17 cellular contexts compared by ENCODE assay signal in the genomic region with DNA sequence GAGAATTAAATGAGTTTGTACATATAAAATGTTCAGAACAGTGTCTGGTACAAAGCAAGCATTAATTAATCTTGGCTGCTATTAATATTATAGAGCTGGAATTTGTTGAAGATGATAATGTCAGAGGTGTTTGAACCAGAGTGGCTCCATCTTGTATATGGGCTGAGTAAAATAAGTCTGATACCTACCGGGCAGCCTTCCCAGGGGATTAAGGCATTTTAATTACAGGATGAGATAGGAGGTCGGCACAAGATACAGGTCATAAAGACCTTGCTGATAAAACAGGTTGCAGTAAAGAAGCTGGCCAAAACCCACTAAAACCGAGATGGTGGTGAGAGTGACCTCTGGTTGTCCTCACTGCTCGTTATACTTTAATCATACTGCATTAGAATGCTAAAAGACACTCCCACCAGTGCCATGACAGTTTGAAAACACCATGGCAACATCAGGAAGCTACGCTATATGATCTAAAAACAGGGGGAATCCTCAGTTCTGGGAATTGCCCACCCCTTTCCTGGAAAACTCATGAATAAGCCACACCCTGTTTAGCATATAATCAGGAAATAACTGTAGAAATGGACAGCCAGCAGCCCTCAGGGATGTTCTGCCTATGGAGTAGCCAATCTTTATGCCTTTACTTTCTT.
DNase-seq lines count a peak whose midpoint lies in the region; ATAC-seq, FAIRE-seq and TF ChIP-seq lines count a peak whose summit lies in the region.
"Had no signal": no experiment of that assay in that cellular context is flagged by ENCODE, and none has a peak within 500 bp of the region (broad histone marks: within the 10 kb centered on the region; RNA-seq: fewer than 3 reads in every experiment).

No MANE protein-coding gene starts in this region.

- WGBS in K562 (ENCODE audit: insufficient coverage, low coverage, missing lambda C conversion rate) = 1% methylated on average over 5 of the region's 5 CpGs

- H3K4me2 ChIP-seq in K562 (ENCODE audit: insufficient read depth, low read length) = no peak overlapping the region
- no peak overlapping the region for H3K4me2 ChIP-seq in osteoblast (ENCODE audit: insufficient read depth, low read length)

- peaks cover 0 to 4% of the 10 kb centered on the region in 2 donors for H3K4me1 ChIP-seq in right atrium auricular region
- peaks cover 0 to 3% of the 10 kb centered on the region in 2 experiments; a peak in 1 of 5 replicates for H3K4me1 ChIP-seq in K562 (replicated peaks in 1 of 2; ENCODE audit: control insufficient read depth in 2 of 2, insufficient read depth in 2 of 2, low read length in 2 of 2)
- H3K4me1 ChIP-seq in left ventricle myocardium inferior = peaks cover 26% of the 10 kb centered on the region
- H3K4me1 ChIP-seq in osteoblast (ENCODE audit: insufficient read depth, low read length) = no peaks in the 10 kb centered on the region

- H3K4me3 ChIP-seq in right atrium auricular region (no peak overlapping the region), K562 (no peak overlapping the region), left ventricle myocardium inferior (no peak overlapping the region), osteoblast (ENCODE audit: insufficient read depth, low read length) (no peak overlapping the region)

- no peaks in the 10 kb centered on the region for H3K9me1 ChIP-seq in K562 (ENCODE audit: control insufficient read depth, insufficient read depth, low read length)

- H3K4me1 Mint-ChIP-seq in effector memory CD8-positive, alpha-beta T cell (ENCODE audit: low read depth in 2 of 2) = no peaks in the 10 kb centered on the region
- H3K4me1 Mint-ChIP-seq: B cell had no signal

- in situ Hi-C loops in K562 (cut with MboI) = no loop called here

- DNase-seq in Right ventricle myocardium superior = no peak
- no peak for DNase-seq in right atrium auricular region (ENCODE audit: low spot score)
- peak in 1 of 4 experiments; percentile 1 for DNase-seq in K562 (ENCODE audit: extremely low read depth in 1 of 4, low spot score in 3 of 4)
- no peak for DNase-seq in left ventricle myocardium inferior
- no peak for DNase-seq in osteoblast (ENCODE audit: insufficient read length, low spot score, missing footprints)
- no peak for DNase-seq in kidney tubule cell (ENCODE audit: low spot score)
- no peak for DNase-seq in NCI-H1930 (lab: John Stamatoyannopoulos, UW)
- no peak for DNase-seq in effector memory CD8-positive, alpha-beta T cell
- DNase-seq: C1 segment of cervical spinal cord; Calu3; CD4-positive, alpha-beta T cell; DMS 273 treated with DMSO at 0.1 percent for 48 hours; HCEC 1CT; HFFc6 had no signal

- H3K27me3 ChIP-seq in right atrium auricular region = no peaks in the 10 kb centered on the region
- no peaks in the 10 kb centered on the region for H3K27me3 ChIP-seq in K562 (ENCODE audit: control insufficient read depth in 2 of 2, insufficient read depth in 2 of 2, low read length in 2 of 2)
- H3K27me3 ChIP-seq in left ventricle myocardium inferior (ENCODE audit: low read depth) = no peaks in the 10 kb centered on the region
- H3K27me3 ChIP-seq in osteoblast (ENCODE audit: insufficient read depth, low read length) = no peaks in the 10 kb centered on the region

- no peak overlapping the region for H3K27ac Mint-ChIP-seq in effector memory CD8-positive, alpha-beta T cell
- H3K27ac Mint-ChIP-seq: B cell; CD4-positive, alpha-beta T cell; HFFc6 had no signal

- POLR2A ChIA-PET in K562 (lab: Yijun Ruan, JAX) = no interaction called here

- H3K9me3 Mint-ChIP-seq in effector memory CD8-positive, alpha-beta T cell = peaks cover 2 to 13% of the 10 kb centered on the region in 2 donors
- H3K9me3 Mint-ChIP-seq: CD4-positive, alpha-beta T cell had no signal

- H3K36me3 ChIP-seq in right atrium auricular region (no peaks in the 10 kb centered on the region), K562 (ENCODE audit: control insufficient read depth, insufficient read depth, low read length) (no peaks in the 10 kb centered on the region), left ventricle myocardium inferior (no peaks in the 10 kb centered on the region), osteoblast (ENCODE audit: insufficient read depth, low read length) (no peaks in the 10 kb centered on the region)

- H2AFZ ChIP-seq in K562 (ENCODE audit: low read depth, low read length) (peak overlapping the region; percentile 39; the same call in 1 of the 2 replicates), osteoblast (ENCODE audit: low read length) (peak overlapping the region; percentile 56)

- CTCF ChIA-PET in K562 (lab: Yijun Ruan, JAX; ENCODE audit: low intra/inter-chr PET ratio) = no interaction called here

- H3K79me2 ChIP-seq in K562 (ENCODE audit: control insufficient read depth, insufficient read depth, low read length) = no peaks in the 10 kb centered on the region
- H3K79me2 ChIP-seq in osteoblast (ENCODE audit: insufficient read depth, low read length) = no peaks in the 10 kb centered on the region

- no TSS peak for BruUV-seq in K562 (replicated peaks; lab: Mats Ljungman, UMichigan)

- TF ChIP-seq POLR2A in K562 (conservative IDR thresholded peaks at IDR 0.05) = no peak

- TF ChIP-seq RAD21 in K562 (CRISPR knock-in tag; conservative IDR thresholded peaks at IDR 0.05 in 1 of 2, IDR thresholded peaks at IDR 0.05 in 1 of 2) = no peak

- no peaks in the 10 kb centered on the region for H4K20me1 ChIP-seq in K562 (replicated peaks; ENCODE audit: control insufficient read depth, insufficient read depth, low read length)
- H4K20me1 ChIP-seq in osteoblast (ENCODE audit: insufficient read depth, low read length) = no peaks in the 10 kb centered on the region

- no peaks in the 10 kb centered on the region for H3K9me3 ChIP-seq in right atrium auricular region
- no peaks in the 10 kb centered on the region for H3K9me3 ChIP-seq in K562 (replicated peaks; ENCODE audit: control insufficient read depth, insufficient read depth, low read depth, low read length)
- peaks cover 13% of the 10 kb centered on the region for H3K9me3 ChIP-seq in left ventricle myocardium inferior (replicated peaks)
- no peaks in the 10 kb centered on the region for H3K9me3 ChIP-seq in osteoblast (ENCODE audit: low read depth, low read length)

- H3K4me3 Mint-ChIP-seq in effector memory CD8-positive, alpha-beta T cell = no peak overlapping the region
- H3K4me3 Mint-ChIP-seq: B cell; CD4-positive, alpha-beta T cell; HFFc6 had no signal

- no peak for FAIRE-seq in K562 (lab: Jason Lieb, UNC)
- FAIRE-seq: A204.1, HTR-8/SVneo had no signal

- ATAC-seq in Right ventricle myocardium superior (ENCODE audit: poor library complexity) (peak; percentile 84), K562 (no peak)
- ATAC-seq in effector memory CD8-positive, alpha-beta T cell (replicated peaks) = no peak

- intact Hi-C loops in Right ventricle myocardium superior (cut with DNase I) = loop anchor here (10.0 kb wide), 1 partner anchor 85 kb away; no protein-coding TSS in a partner anchor
- intact Hi-C loops in K562 (cut with micrococcal nuclease) = no loop called here
- intact Hi-C loops in left ventricle myocardium inferior (cut with micrococcal nuclease) = no loop called here

- H3K27ac ChIP-seq in right atrium auricular region (peak overlapping the region in 1 of 2 donors; percentile 53), K562 (ENCODE audit: extremely low read depth, low read depth, low read length) (no peak overlapping the region), left ventricle myocardium inferior (replicated peaks) (peak overlapping the region; percentile 47), osteoblast (ENCODE audit: low read depth, low read length) (no peak overlapping the region)

- H3K9ac ChIP-seq in K562 (ENCODE audit: insufficient read depth in 1 of 2, low read depth in 2 of 2, low read length in 2 of 2) = no peak overlapping the region

- H3K27me3 Mint-ChIP-seq in effector memory CD8-positive, alpha-beta T cell = no peaks in the 10 kb centered on the region
- H3K27me3 Mint-ChIP-seq: CD4-positive, alpha-beta T cell had no signal

- TF ChIP-seq EP300 in K562 (IDR thresholded peaks at IDR 0.05; ENCODE audit: low read length) = no peak

- TF ChIP-seq CTCF in right atrium auricular region (IDR thresholded peaks at IDR 0.05) = no peak
- no peak for TF ChIP-seq CTCF in K562 (IDR thresholded peaks at IDR 0.05 in 2 of 3, conservative IDR thresholded peaks at IDR 0.05 in 1 of 3; ENCODE audit: insufficient read depth in 2 of 3, low read depth in 1 of 3, low read length in 3 of 3)
- no peak for TF ChIP-seq CTCF in left ventricle myocardium inferior (IDR thresholded peaks at IDR 0.05; ENCODE audit: borderline replicate concordance)
- TF ChIP-seq CTCF in osteoblast (IDR thresholded peaks at IDR 0.05; ENCODE audit: extremely low read depth, low read depth, low read length) = no peak

- H3K36me3 Mint-ChIP-seq in effector memory CD8-positive, alpha-beta T cell (ENCODE audit: insufficient read depth) = peaks cover 3% of the 10 kb centered on the region

TF ChIP-seq in K562, 482 proteins besides CTCF, POLR2A, EP300 and RAD21 (continues in another document):
- TF ChIP-seq, protein P1, sequence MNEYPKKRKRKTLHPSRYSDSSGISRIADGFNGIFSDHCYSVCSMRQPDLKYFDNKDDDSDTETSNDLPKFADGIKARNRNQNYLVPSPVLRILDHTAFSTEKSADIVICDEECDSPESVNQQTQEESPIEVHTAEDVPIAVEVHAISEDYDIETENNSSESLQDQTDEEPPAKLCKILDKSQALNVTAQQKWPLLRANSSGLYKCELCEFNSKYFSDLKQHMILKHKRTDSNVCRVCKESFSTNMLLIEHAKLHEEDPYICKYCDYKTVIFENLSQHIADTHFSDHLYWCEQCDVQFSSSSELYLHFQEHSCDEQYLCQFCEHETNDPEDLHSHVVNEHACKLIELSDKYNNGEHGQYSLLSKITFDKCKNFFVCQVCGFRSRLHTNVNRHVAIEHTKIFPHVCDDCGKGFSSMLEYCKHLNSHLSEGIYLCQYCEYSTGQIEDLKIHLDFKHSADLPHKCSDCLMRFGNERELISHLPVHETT (CRISPR knock-in tag; conservative IDR thresholded peaks at IDR 0.05 in 1 of 2, IDR thresholded peaks at IDR 0.05 in 1 of 2) = 0 out of 4 replicates have a peak, but pooled peaks of 1 of the 2 experiments have one; percentile 22
- TF ChIP-seq IRF9 (tag; IDR thresholded peaks at IDR 0.05) (0 out of 2 replicates have a peak, but pooled peaks have one; percentile 15), PURB (CRISPR knock-in tag; IDR thresholded peaks at IDR 0.05; ENCODE audit: low read depth) (no peak)
